In genomic region chr11:12680940-12681258, GRCh38 we compare ENCODE assay signal across 9 cellular contexts. TPM values are rescaled to one million over a fixed set of nuclear protein-coding genes. Genes with fewer than 3 reads are reported as not detected.
DNase-seq lines count a peak whose midpoint lies in the region; ATAC-seq and TF ChIP-seq lines count a peak whose summit lies in the region.
"Had no signal": no experiment of that assay in that cellular context is flagged by ENCODE, and none has a peak within 500 bp of the region (broad histone marks: within the 10 kb centered on the region; RNA-seq: fewer than 3 reads in every experiment).

No MANE protein-coding gene starts in this region.

- H3K9me3 ChIP-seq in HUES6 (ENCODE audit: control insufficient read depth, insufficient read depth, low read depth, low read length) (no peaks in the 10 kb centered on the region), smooth muscle cell (replicated peaks; ENCODE audit: low read depth) (no peaks in the 10 kb centered on the region)

- H3K27ac ChIP-seq in HUES6 (ENCODE audit: low read depth, low read length): peak overlapping the region; percentile 28; the same call in 1 of the 2 replicates
- H3K27ac ChIP-seq in brain microvascular endothelial cell: peak overlapping the region; percentile 16
- H3K27ac ChIP-seq in smooth muscle cell (ENCODE audit: low read depth): peak overlapping the region; percentile 99

- H3K27me3 ChIP-seq in HUES6 (ENCODE audit: control insufficient read depth, insufficient read depth, low read length) (peaks cover 6% of the 10 kb centered on the region; the same call in 1 of the 2 replicates), brain microvascular endothelial cell (replicated peaks) (no peaks in the 10 kb centered on the region), smooth muscle cell (ENCODE audit: low read depth) (no peaks in the 10 kb centered on the region)

- in situ Hi-C loops in brain microvascular endothelial cell (cut with HindIII; ENCODE audit: low pct_ligation_motif_present, low sequenced_read_pairs): no loop called here

- peaks cover 28% of the 10 kb centered on the region for H4K20me1 ChIP-seq in smooth muscle cell (ENCODE audit: low read depth)

- DNase-seq in brain microvascular endothelial cell (no peak), medulla oblongata (ENCODE audit: extremely low spot score) (peak; percentile 22), smooth muscle cell (lab: John Stamatoyannopoulos, UW; ENCODE audit: unreplicated experiment) (no peak), NCI-H1436 treated with DMSO at 0.1 percent for 48 hours (lab: John Stamatoyannopoulos, UW) (no peak), NCI-H2227 treated with DMSO at 0.1 percent for 48 hours (lab: John Stamatoyannopoulos, UW) (no peak)
- no peak for DNase-seq in stimulated activated CD8-positive, alpha-beta memory T cell treated with anti-CD3 and anti-CD28 coated beads, Interleukin-4, amount 100 ng/mL, for 48 hours

- peaks cover 95% of the 10 kb centered on the region for H3K4me1 ChIP-seq in HUES6 (ENCODE audit: control insufficient read depth, insufficient read depth, low read length)
- peaks cover 82% of the 10 kb centered on the region for H3K4me1 ChIP-seq in smooth muscle cell (ENCODE audit: low read depth)

- no peak for ATAC-seq in esophagus mucosa
- ATAC-seq: activated naive CD4-positive, alpha-beta T cell treated with anti-CD3 and anti-CD28 coated beads, Interleukin-2, amount 50 U/mL, for 72 hours had no signal

- H3K9ac ChIP-seq in HUES6 (ENCODE audit: low read length) (peak overlapping the region; percentile 44), smooth muscle cell (ENCODE audit: low read depth) (peak overlapping the region; percentile 12)

- H3K79me2 ChIP-seq in smooth muscle cell (ENCODE audit: low read depth): peaks cover 100% of the 10 kb centered on the region

- 24% methylated on average over 2 of the region's 2 CpGs for WGBS in smooth muscle cell (ENCODE audit: low lambda C conversion rate)

- peak overlapping the region; percentile 84 for H3K4me2 ChIP-seq in smooth muscle cell

- H3K36me3 ChIP-seq in HUES6 (ENCODE audit: control insufficient read depth, insufficient read depth, low read length) (peaks cover 8% of the 10 kb centered on the region; the same call in 1 of the 2 replicates), brain microvascular endothelial cell (replicated peaks) (peaks cover 9% of the 10 kb centered on the region), smooth muscle cell (ENCODE audit: low read depth) (no peaks in the 10 kb centered on the region)

- TF ChIP-seq CTCF in brain microvascular endothelial cell (IDR thresholded peaks at IDR 0.05; ENCODE audit: low read depth, low read length, missing control alignments) (no peak), smooth muscle cell (IDR thresholded peaks at IDR 0.05; ENCODE audit: borderline replicate concordance, insufficient read depth, poor library complexity, severe bottlenecking) (no peak)

- no peak overlapping the region for H2AFZ ChIP-seq in smooth muscle cell (ENCODE audit: low read depth)

- H3K4me3 ChIP-seq in HUES6 (ENCODE audit: low read depth, low read length) (peak overlapping the region; percentile 47), brain microvascular endothelial cell (ENCODE audit: low read depth, low read length) (no peak overlapping the region), smooth muscle cell (peak overlapping the region; percentile 78)

- peaks cover 36% of the 10 kb centered on the region for H3F3A ChIP-seq in smooth muscle cell (ENCODE audit: low read depth)

RNA-seq across cellular contexts. Expression of gene TEAD1, which starts 6.7 kb away (rescaled TPM):
- 181 and 191 TPM in 2 replicates for total RNA-seq in smooth muscle cell
- polyA plus RNA-seq in smooth muscle cell: 63.0 and 66.9 TPM in 2 replicates
- 35.3 TPM for total RNA-seq in esophagus mucosa

Comparison
In these comparisons a context has a peak if more than half of its experiments do, and no peak if none do; other contexts are left out.
1. H3K27ac ChIP-seq: peak in every context shown above with its lines; median percentile 99 in smooth muscle cell; 28 in HUES6; 16 in brain microvascular endothelial cell.